8 cellular contexts compared by ENCODE assay signal in the genomic region with DNA sequence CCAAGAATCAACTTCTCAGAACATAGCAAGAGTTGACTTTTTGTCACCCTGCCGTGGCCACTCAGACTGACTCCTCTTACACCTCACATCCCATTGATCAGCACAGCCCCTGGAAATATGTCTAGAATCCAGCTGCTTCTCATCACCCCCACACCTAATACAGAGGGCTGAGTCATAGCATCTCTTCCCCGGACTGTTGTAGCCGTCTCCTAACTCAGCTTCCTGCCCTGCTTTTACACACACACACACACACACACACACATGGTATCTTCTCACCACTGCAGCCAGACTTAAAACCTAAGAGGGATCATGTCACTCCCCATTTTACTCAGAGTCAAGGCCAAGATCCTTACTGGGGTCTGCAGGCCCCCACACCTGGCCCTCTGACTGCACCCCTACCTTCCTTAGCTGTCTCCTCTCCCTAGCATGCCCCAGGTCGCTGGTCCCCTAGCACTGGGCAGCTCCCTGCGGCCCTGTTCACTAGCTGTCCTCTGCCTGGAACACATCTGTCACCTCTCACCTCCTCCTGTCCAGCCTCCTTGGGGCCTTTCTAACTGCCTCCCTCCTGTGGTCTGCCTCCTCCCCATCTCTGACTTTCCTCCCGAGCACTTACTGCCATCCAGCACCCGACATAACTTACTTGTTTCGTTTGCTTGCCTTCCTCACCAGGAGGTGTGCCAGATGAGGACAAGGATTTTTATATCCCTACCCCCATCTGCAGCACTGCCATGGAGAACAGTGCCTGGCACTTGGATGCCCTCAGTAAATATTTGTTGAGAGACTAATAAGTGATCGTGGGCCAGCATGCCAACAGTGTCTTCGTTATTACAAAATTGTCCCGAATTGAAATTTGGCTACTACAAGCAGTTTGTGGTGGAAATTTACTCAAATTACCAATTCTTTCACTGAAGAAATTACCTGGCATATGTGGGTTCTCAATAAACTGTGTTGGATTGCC.
A peak's percentile ranks its signal among the peaks of the same experiment; 100 is the strongest.
DNase-seq lines count a peak whose midpoint lies in the region; ATAC-seq and TF ChIP-seq lines count a peak whose summit lies in the region.

No MANE protein-coding gene starts in this region.

- WGBS in hepatocyte (ENCODE audit: low lambda C conversion rate, missing lambda C conversion rate) = 63% methylated on average over 11 of the region's 11 CpGs

- H3K36me3 ChIP-seq in hepatocyte (replicated peaks; ENCODE audit: insufficient read depth, low read depth) = no peaks in the 10 kb centered on the region

- H3K4me3 Mint-ChIP-seq in activated naive CD4-positive, alpha-beta T cell treated with anti-CD3 and anti-CD28 coated beads, Interleukin-2, amount 10 ng/mL, durations not matched to agents 7 days and 5 days = peak overlapping the region; percentile 66

- CTCF ChIA-PET in activated naive CD4-positive, alpha-beta T cell treated with anti-CD3 and anti-CD28 coated beads, Interleukin-2, amount 10 ng/mL, durations not matched to agents 7 days and 5 days (lab: Charles Lee) = interaction anchor here (0.5 to 6.6 kb wide), 5 partner anchors 21 to 130 kb away, joined by 3 to 59 read pairs (median 4); no protein-coding TSS in a partner anchor

- peak overlapping the region; percentile 87 for H3K27ac Mint-ChIP-seq in activated naive CD4-positive, alpha-beta T cell treated with anti-CD3 and anti-CD28 coated beads, Interleukin-2, amount 10 ng/mL, durations not matched to agents 7 days and 5 days

- ATAC-seq in HG03342 (IDR thresholded peaks at IDR 0.05; ENCODE audit: unreplicated experiment) = peak; percentile 25

- H3K4me1 ChIP-seq in hepatocyte (ENCODE audit: insufficient read depth) = peaks cover 4% of the 10 kb centered on the region

- H3K27me3 ChIP-seq in hepatocyte (no peaks in the 10 kb centered on the region), dorsolateral prefrontal cortex (no peaks in the 10 kb centered on the region)

- H4K20me1 ChIP-seq in hepatocyte (ENCODE audit: insufficient read depth, poor library complexity, severe bottlenecking) = no peaks in the 10 kb centered on the region

- H3K79me2 ChIP-seq in hepatocyte = no peaks in the 10 kb centered on the region

- intact Hi-C loops in dorsolateral prefrontal cortex (cut with DNase I) = loop anchor here (2.0 to 10.0 kb wide), 3 partner anchors 125 to 375 kb away; no protein-coding TSS in a partner anchor

- H3K4me1 Mint-ChIP-seq in activated naive CD4-positive, alpha-beta T cell treated with anti-CD3 and anti-CD28 coated beads, Interleukin-2, amount 10 ng/mL, durations not matched to agents 7 days and 5 days = peaks cover 50% of the 10 kb centered on the region

- no peaks in the 10 kb centered on the region for H3K9me2 ChIP-seq in hepatocyte (replicated peaks; ENCODE audit: insufficient read depth)

- no peak overlapping the region for H3K27ac ChIP-seq in hepatocyte
- peak overlapping the region in 4 of 59 donors; percentile 1 to 59 (median 48) for H3K27ac ChIP-seq in dorsolateral prefrontal cortex

- no peak overlapping the region for H2AFZ ChIP-seq in hepatocyte

- H3K4me3 ChIP-seq in hepatocyte (no peak overlapping the region), dorsolateral prefrontal cortex (no peak overlapping the region)

- peaks cover 1% of the 10 kb centered on the region for H3K36me3 Mint-ChIP-seq in activated naive CD4-positive, alpha-beta T cell treated with anti-CD3 and anti-CD28 coated beads, Interleukin-2, amount 10 ng/mL, durations not matched to agents 7 days and 5 days

- H3K9me3 Mint-ChIP-seq in activated naive CD4-positive, alpha-beta T cell treated with anti-CD3 and anti-CD28 coated beads, Interleukin-2, amount 10 ng/mL, durations not matched to agents 7 days and 5 days = no peaks in the 10 kb centered on the region

- no peaks in the 10 kb centered on the region for H3K9me3 ChIP-seq in hepatocyte (ENCODE audit: low read depth)

- H3K4me2 ChIP-seq in hepatocyte = no peak overlapping the region

- DNase-seq in AG20443 (ENCODE audit: low spot score) (peak; percentile 88), hepatocyte (ENCODE audit: low spot score) (peak; percentile 31), dorsolateral prefrontal cortex (no peak), cerebellar cortex (ENCODE audit: low spot score) (no peak), inferior parietal cortex (ENCODE audit: extremely low spot score) (no peak), foreskin melanocyte (no peak)
- DNase-seq in activated naive CD4-positive, alpha-beta T cell treated with anti-CD3 and anti-CD28 coated beads, Interleukin-2, amount 10 ng/mL, durations not matched to agents 7 days and 5 days = peak; percentile 65

- H3K27me3 Mint-ChIP-seq in activated naive CD4-positive, alpha-beta T cell treated with anti-CD3 and anti-CD28 coated beads, Interleukin-2, amount 10 ng/mL, durations not matched to agents 7 days and 5 days = no peaks in the 10 kb centered on the region

- no peak for TF ChIP-seq CTCF in hepatocyte (IDR thresholded peaks at IDR 0.05; ENCODE audit: poor library complexity)
- TF ChIP-seq CTCF in dorsolateral prefrontal cortex (IDR thresholded peaks at IDR 0.05 in 54 of 56, conservative IDR thresholded peaks at IDR 0.05 in 2 of 56; ENCODE audit: low read depth in 1 of 56, partially characterized antibody in 56 of 56) = no peak

Comparison
In these comparisons a context has a peak if more than half of its experiments do, and no peak if none do; other contexts are left out.
1. DNase-seq: peak in AG20443 (single experiment), activated naive CD4-positive, alpha-beta T cell treated with anti-CD3 and anti-CD28 coated beads, Interleukin-2, amount 10 ng/mL, durations not matched to agents 7 days and 5 days (single experiment) and hepatocyte (single experiment); none in dorsolateral prefrontal cortex (0 of 10), cerebellar cortex (single experiment), inferior parietal cortex (single experiment) and foreskin melanocyte (single experiment).